Comparison of ENCODE assay signal across 1 cellular context in genomic region chr5:80250801-80251200, GRCh38.
TF ChIP-seq lines count a peak whose summit lies in the region.

No MANE protein-coding gene starts in this region.

TF ChIP-seq in HepG2, 621 proteins besides CTCF, POLR2A, EP300 and RAD21:
- TF ChIP-seq RERE (CRISPR knock-in tag; IDR thresholded peaks at IDR 0.05; ENCODE audit: low read depth) (no peak), ZFX (CRISPR knock-in tag; IDR thresholded peaks at IDR 0.05; ENCODE audit: low read depth) (0 out of 2 replicates have a peak, but pooled peaks have one; percentile 8)
TF ChIP-seq in HepG2: peak in this region for 1.
